1 cellular context compared by ENCODE assay signal in genomic region chr7:155531686-155532085, GRCh38.
TF ChIP-seq lines count a peak whose summit lies in the region.

No MANE protein-coding gene starts in this region.

TF ChIP-seq in HepG2, 621 proteins besides CTCF, POLR2A, EP300 and RAD21 (continued from another document):
- no peak for TF ChIP-seq ZBTB49 (CRISPR knock-in tag; IDR thresholded peaks at IDR 0.05; ENCODE audit: borderline replicate concordance)
TF ChIP-seq in HepG2: peak in this region for 1.
